ENCODE assay signal across 21 cellular contexts in the genomic region with DNA sequence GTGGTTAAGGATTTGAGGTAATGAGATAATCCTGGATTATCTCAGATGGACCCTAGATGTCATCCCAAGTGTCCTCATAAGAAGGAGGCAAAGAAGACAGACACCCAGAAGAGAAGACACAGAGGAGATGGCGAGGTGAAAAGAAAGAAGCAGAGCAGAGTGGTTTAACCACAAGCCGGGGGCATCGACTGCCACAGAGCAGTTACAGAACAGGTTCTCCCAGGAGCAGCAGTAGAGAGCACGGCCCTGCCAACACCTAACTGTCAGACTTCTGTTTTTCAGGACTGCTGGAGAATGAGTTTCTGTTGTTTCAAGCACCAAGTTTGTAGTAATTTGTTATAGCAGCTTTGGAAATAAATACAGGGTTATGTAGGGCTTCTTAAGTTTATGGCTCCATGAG.
"Had no signal": no experiment of that assay in that cellular context is flagged by ENCODE, and none has a peak within 500 bp of the region (broad histone marks: within the 10 kb centered on the region; RNA-seq: fewer than 3 reads in every experiment).

No MANE protein-coding gene starts in this region.

- H3K4me1 Mint-ChIP-seq: activated naive CD4-positive, alpha-beta T cell treated with anti-CD3 and anti-CD28 coated beads, Interleukin-2, amount 50 U/mL, for 24 hours; naive thymus-derived CD8-positive, alpha-beta T cell had no signal

- H3K27me3 ChIP-seq: adrenal gland, stomach, testis, upper lobe of right lung had no signal

- H3K36me3 ChIP-seq: adrenal gland, stomach, upper lobe of right lung, WERI-Rb-1 had no signal

- H3K27ac Mint-ChIP-seq: activated CD8-positive, alpha-beta T cell treated with anti-CD3 and anti-CD28 coated beads for 36 hours; activated naive CD4-positive, alpha-beta T cell treated with anti-CD3 and anti-CD28 coated beads, Interleukin-2, amount 50 U/mL, for 24 hours; naive thymus-derived CD8-positive, alpha-beta T cell; T-helper 1 cell treated with Interleukin-12 subunit alpha and Interleukin-12 subunit beta and Interleukin-4 antibody, amounts not matched to agents 30 μg/mL and 1 μg/mL, for 36 hours had no signal

- H3K4me3 Mint-ChIP-seq: activated CD8-positive, alpha-beta T cell treated with anti-CD3 and anti-CD28 coated beads for 36 hours; activated naive CD4-positive, alpha-beta T cell treated with anti-CD3 and anti-CD28 coated beads, Interleukin-2, amount 50 U/mL, for 24 hours; activated T-cell treated with anti-CD3 and anti-CD28 coated beads, Interleukin-2, amount 50 U/mL, for 4 hours; naive thymus-derived CD8-positive, alpha-beta T cell; T-helper 1 cell treated with Interleukin-12 subunit alpha and Interleukin-12 subunit beta and Interleukin-4 antibody, amounts not matched to agents 30 μg/mL and 1 μg/mL, for 36 hours had no signal

- DNase-seq: activated CD4-positive, alpha-beta T cell treated with anti-CD3 and anti-CD28 coated beads for 4 hours; activated CD8-positive, alpha-beta T cell treated with anti-CD3 and anti-CD28 coated beads for 36 hours; activated effector memory CD4-positive, alpha-beta T cell treated with anti-CD3 and anti-CD28 coated beads, Interleukin-2, amount 50 U/mL, for 16 hours; activated T-cell treated with anti-CD3 and anti-CD28 coated beads, Interleukin-2, amount 50 U/mL, for 4 hours; adrenal gland; caudate nucleus; foreskin melanocyte; head of caudate nucleus; kidney; left ventricle myocardium superior; mesenchymal stem cell; naive thymus-derived CD8-positive, alpha-beta T cell; retina; stimulated activated CD4-positive, alpha-beta T cell treated with anti-CD3 and anti-CD28 coated beads, Interleukin-12 subunit alpha, Interleukin-12 subunit beta, amount 100 ng/mL, for 4 hours; stimulated activated CD4-positive, alpha-beta T cell treated with anti-CD3 and anti-CD28 coated beads, Interleukin-2, amount 100 ng/mL, for 24 hours; stomach; testis; upper lobe of right lung; WERI-Rb-1 had no signal

- H3K27ac ChIP-seq: adrenal gland, stomach, testis, upper lobe of right lung, WERI-Rb-1 had no signal

- H3K9me3 Mint-ChIP-seq: activated CD8-positive, alpha-beta T cell treated with anti-CD3 and anti-CD28 coated beads for 36 hours; activated naive CD4-positive, alpha-beta T cell treated with anti-CD3 and anti-CD28 coated beads, Interleukin-2, amount 50 U/mL, for 24 hours; activated T-cell treated with anti-CD3 and anti-CD28 coated beads, Interleukin-2, amount 50 U/mL, for 4 hours; T-helper 1 cell treated with Interleukin-12 subunit alpha and Interleukin-12 subunit beta and Interleukin-4 antibody, amounts not matched to agents 30 μg/mL and 1 μg/mL, for 36 hours had no signal

- ATAC-seq: activated CD8-positive, alpha-beta T cell treated with anti-CD3 and anti-CD28 coated beads for 36 hours; activated T-cell treated with anti-CD3 and anti-CD28 coated beads, Interleukin-2, amount 50 U/mL, for 4 hours; left ventricle myocardium superior; naive thymus-derived CD8-positive, alpha-beta T cell; upper lobe of right lung had no signal

- H3K9me3 ChIP-seq: adrenal gland, stomach, testis, upper lobe of right lung had no signal

- H3K4me1 ChIP-seq: adrenal gland, stomach, testis, upper lobe of right lung had no signal

- H3K36me3 Mint-ChIP-seq: activated naive CD4-positive, alpha-beta T cell treated with anti-CD3 and anti-CD28 coated beads, Interleukin-2, amount 50 U/mL, for 24 hours; naive thymus-derived CD8-positive, alpha-beta T cell had no signal

- H3K27me3 Mint-ChIP-seq: activated naive CD4-positive, alpha-beta T cell treated with anti-CD3 and anti-CD28 coated beads, Interleukin-2, amount 50 U/mL, for 24 hours had no signal

- H3K4me3 ChIP-seq: adrenal gland, stomach, testis, upper lobe of right lung had no signal
